8 cellular contexts compared by ENCODE assay signal in genomic region chr9:105244274-105244995, GRCh38. TPM values are rescaled to one million over a fixed set of nuclear protein-coding genes. Genes with fewer than 3 reads are reported as not detected.
DNase-seq lines count a peak whose midpoint lies in the region; ATAC-seq and TF ChIP-seq lines count a peak whose summit lies in the region.

TSS of gene SLC44A1 (plus strand) at chr9:105244651. CDS start at chr9:105244869, 218 bp downstream.

- intact Hi-C loops in ascending aorta (cut with DNase I), result loop anchor here (1.0 to 5.0 kb wide), 8 partner anchors 39 to 1152 kb away; partner anchors contain the start of genes NIPSNAP3B and SMC2
- intact Hi-C loops in right cardiac atrium (cut with DNase I), result no loop called here
- intact Hi-C loops in uterus (cut with DNase I; ENCODE audit: low total_unique reads), result no loop called here

- no peaks in the 10 kb centered on the region for H3K36me3 ChIP-seq in ascending aorta
- no peaks in the 10 kb centered on the region for H3K36me3 ChIP-seq in uterus

- TF ChIP-seq CTCF in ascending aorta (IDR thresholded peaks at IDR 0.05) (peak in 1 of 3 experiments; percentile 18), uterus (IDR thresholded peaks at IDR 0.05) (peak in 1 of 4 experiments; percentile 33)

- WGBS in right cardiac atrium, result under 1% methylated on average over 102 of the region's 102 CpGs

- H3K4me1 ChIP-seq in ascending aorta (peaks cover 14 to 25% of the 10 kb centered on the region in 2 donors), right cardiac atrium (ENCODE audit: control insufficient read depth, insufficient read depth, low read length) (no peaks in the 10 kb centered on the region), uterus (peaks cover 0 to 8% of the 10 kb centered on the region in 2 donors)

- peak; percentile 69 to 89 for TF ChIP-seq POLR2A in uterus (IDR thresholded peaks at IDR 0.05)

- H3K4me3 ChIP-seq in ascending aorta (peak within 1 kb of the TSS; percentile 96 to 97), right cardiac atrium (ENCODE audit: low read length) (peak within 1 kb of the TSS; percentile 88), uterus (peak within 1 kb of the TSS; percentile 86)

- H3K27ac ChIP-seq in ascending aorta, result peak within 1 kb of the TSS; percentile 78 to 88
- peak within 1 kb of the TSS; percentile 65 for H3K27ac ChIP-seq in right cardiac atrium (ENCODE audit: low read length)
- H3K27ac ChIP-seq in uterus, result peak within 1 kb of the TSS; percentile 84 to 86

- ATAC-seq in GM18499 (IDR thresholded peaks at IDR 0.05; ENCODE audit: insufficient read depth, unreplicated experiment) (peak; percentile 69), HG02938 (IDR thresholded peaks at IDR 0.05; ENCODE audit: unreplicated experiment) (peak; percentile 78), right cardiac atrium (peak; percentile 100)

- DNase-seq in NCI-H1694 treated with DMSO at 0.1 percent for 48 hours (lab: John Stamatoyannopoulos, UW) (peak; percentile 79), T-helper 2 cell (peak; percentile 78 to 93 (median 89)), ascending aorta (ENCODE audit: low spot score in 2 of 2) (peak; percentile 89 to 98), right cardiac atrium (peak; percentile 98 to 99 (median 99)), putamen (ENCODE audit: low spot score) (peak; percentile 98), uterus (peak; percentile 95 to 97)

- H3K27me3 ChIP-seq in ascending aorta (no peaks in the 10 kb centered on the region), right cardiac atrium (ENCODE audit: control insufficient read depth, insufficient read depth) (no peaks in the 10 kb centered on the region), uterus (no peaks in the 10 kb centered on the region)

- H3K9me3 ChIP-seq in ascending aorta (peaks cover 6 to 8% of the 10 kb centered on the region in 2 donors), right cardiac atrium (ENCODE audit: control insufficient read depth, low read length) (no peaks in the 10 kb centered on the region), uterus (no peaks in the 10 kb centered on the region)

RNA-seq across cellular contexts. Expression of gene SLC44A1, which starts in this region (rescaled TPM):
- total RNA-seq in ascending aorta (26.5 TPM), right cardiac atrium (10 to 100 TPM; 12.1 to 18.3 (median 16.3) TPM), uterus (10 to 100 TPM; 58.2 to 75.0 (median 63.0) TPM)
- polyA plus RNA-seq in right cardiac atrium, result 5.8 TPM

Comparison
In these comparisons a context has a peak if more than half of its experiments do, and no peak if none do; other contexts are left out.
1. Peak in every context shown above with its lines: DNase-seq, ATAC-seq, H3K4me3 ChIP-seq and H3K27ac ChIP-seq.